ENCODE assay signal across 8 cellular contexts in genomic region chr1:9490605-9491339, GRCh38. TPM values are rescaled to one million over a fixed set of nuclear protein-coding genes. Genes with fewer than 3 reads are reported as not detected.
DNase-seq lines count a peak whose midpoint lies in the region; ATAC-seq and TF ChIP-seq lines count a peak whose summit lies in the region.

No MANE protein-coding gene starts in this region.

- ATAC-seq in left ventricle myocardium superior, result peak; percentile 89
- ATAC-seq in HG03457 (IDR thresholded peaks at IDR 0.05; ENCODE audit: unreplicated experiment), result no peak
- ATAC-seq in GM19023 (IDR thresholded peaks at IDR 0.05; ENCODE audit: unreplicated experiment), result no peak

- intact Hi-C loops in left ventricle myocardium superior (cut with micrococcal nuclease), result loop anchor here (10.0 kb wide), 1 partner anchor 206 kb away; no protein-coding TSS in a partner anchor

- DNase-seq in NCI-H1092 treated with DMSO at 0.1 percent for 48 hours (lab: John Stamatoyannopoulos, UW) (peak; percentile 63), T-helper 9 cell (peak; percentile 87), anterior cingulate cortex (lab: John Stamatoyannopoulos, UW) (peak in 56 of 58 donors; percentile 3 to 94 (median 74)), left ventricle myocardium superior (peak; percentile 95), retina (peak; percentile 89)

- peak; percentile 33 for TF ChIP-seq CTCF in GM12801 (IDR thresholded peaks at IDR 0.05; ENCODE audit: extremely low read depth, insufficient read length)

RNA-seq across cellular contexts. Expression of gene SLC25A33, which starts 48.5 kb away (rescaled TPM):
- total RNA-seq in left ventricle myocardium superior, result 3.8 TPM
